Comparison of ENCODE assay signal across 20 cellular contexts in genomic region chr7:100786323-100786722, GRCh38. TPM values are rescaled to one million over a fixed set of nuclear protein-coding genes. Genes with fewer than 3 reads are reported as not detected.
A peak's percentile ranks its signal among the peaks of the same experiment; 100 is the strongest.
DNase-seq lines count a peak whose midpoint lies in the region; ATAC-seq, FAIRE-seq and TF ChIP-seq lines count a peak whose summit lies in the region.
"Had no signal": no experiment of that assay in that cellular context is flagged by ENCODE, and none has a peak within 500 bp of the region (broad histone marks: within the 10 kb centered on the region; RNA-seq: fewer than 3 reads in every experiment).

No MANE protein-coding gene starts in this region.

- no peak for FAIRE-seq in HepG2 (lab: Jason Lieb, UNC)
- FAIRE-seq: D721Med, GM19239 had no signal

- in situ Hi-C loops in HepG2 (cut with HindIII; ENCODE audit: extremely low pct_ligation_motif_present, low pct_unique_long_range_greater_than_20kb), result no loop called here

- H3K36me3 ChIP-seq in HepG2 (replicated peaks in 1 of 2; ENCODE audit: control insufficient read depth in 1 of 2, insufficient read depth in 2 of 2, low read length in 2 of 2), result no peaks in the 10 kb centered on the region
- no peaks in the 10 kb centered on the region for H3K36me3 ChIP-seq in right lobe of liver

- H3K4me1 Mint-ChIP-seq in WTC11 (peaks cover 18% of the 10 kb centered on the region), neural crest cell (no peaks in the 10 kb centered on the region)

- H3K27ac Mint-ChIP-seq in WTC11 (no peak overlapping the region), neural crest cell (ENCODE audit: unreplicated experiment) (peak overlapping the region; percentile 57)
- H3K27ac Mint-ChIP-seq: CD4-positive, alpha-beta memory T cell had no signal

- H3K27ac ChIP-seq in HepG2 (ENCODE audit: extremely low read length, insufficient read depth, low read length) (no peak overlapping the region), right lobe of liver (no peak overlapping the region)
- H3K27ac ChIP-seq: C4-2B had no signal

- no peak overlapping the region for H3K4me3 ChIP-seq in HepG2 (replicated peaks in 1 of 3; ENCODE audit: insufficient read depth in 1 of 3, low read depth in 2 of 3, low read length in 3 of 3)
- no peak overlapping the region for H3K4me3 ChIP-seq in right lobe of liver

- peaks cover 3% of the 10 kb centered on the region; the same call in 1 of the 2 replicates for H3K9me3 Mint-ChIP-seq in WTC11
- peaks cover 3% of the 10 kb centered on the region for H3K9me3 Mint-ChIP-seq in neural crest cell

- ATAC-seq in HepG2 (no peak), right lobe of liver (no peak), WTC11 (no peak), HG03039 (IDR thresholded peaks at IDR 0.05; ENCODE audit: unreplicated experiment) (no peak)

- no peak overlapping the region for H2AFZ ChIP-seq in HepG2 (ENCODE audit: low read length)

- intact Hi-C loops in HepG2 (cut with micrococcal nuclease; ENCODE audit: unreplicated experiment) (no loop called here), right lobe of liver (cut with DNase I) (no loop called here)

- no peak for TF ChIP-seq EP300 in HepG2 (IDR thresholded peaks at IDR 0.05; ENCODE audit: low read depth in 2 of 2, low read length in 2 of 2)
- TF ChIP-seq EP300 in HepG2 (CRISPR knock-in tag; IDR thresholded peaks at IDR 0.05; ENCODE audit: borderline replicate concordance), result no peak

- POLR2A ChIA-PET in HepG2 (lab: Yijun Ruan, JAX) (no interaction called here), WTC11 (lab: Charles Lee) (interaction anchor here (0.9 to 1.3 kb wide), 2 partner anchors 15 to 66 kb away, joined by 3 to 6 read pairs; partner anchors contain the start of gene SLC12A9)

- H3K4me3 Mint-ChIP-seq in WTC11 (no peak overlapping the region), neural crest cell (no peak overlapping the region)
- H3K4me3 Mint-ChIP-seq: CD4-positive, alpha-beta memory T cell had no signal

- no peak overlapping the region for H3K4me2 ChIP-seq in HepG2 (ENCODE audit: low read depth, low read length)

- TF ChIP-seq CTCF in HepG2 (CRISPR knock-in tag; IDR thresholded peaks at IDR 0.05) (no peak), right lobe of liver (IDR thresholded peaks at IDR 0.05) (no peak), WTC11 (IDR thresholded peaks at IDR 0.05) (no peak), neural crest cell (conservative IDR thresholded peaks at IDR 0.05) (no peak)

- no peaks in the 10 kb centered on the region for H4K20me1 ChIP-seq in HepG2 (ENCODE audit: insufficient read depth, low read length)

- H3K9me3 ChIP-seq in HepG2 (ENCODE audit: low read length) (peaks cover 5% of the 10 kb centered on the region; the same call in 1 of the 2 replicates), right lobe of liver (no peaks in the 10 kb centered on the region)

- H3K36me3 Mint-ChIP-seq in WTC11 (no peaks in the 10 kb centered on the region), neural crest cell (ENCODE audit: low read depth) (no peaks in the 10 kb centered on the region)
- H3K36me3 Mint-ChIP-seq: CD4-positive, alpha-beta memory T cell had no signal

- TF ChIP-seq RAD21 in HepG2 (CRISPR knock-in tag; IDR thresholded peaks at IDR 0.05), result no peak

- H3K9ac ChIP-seq in HepG2 (ENCODE audit: insufficient read depth, low read depth, low read length), result no peak overlapping the region

- CTCF ChIA-PET in HepG2 (lab: Yijun Ruan, JAX; ENCODE audit: low intra/inter-chr PET ratio, low total read pairs) (no interaction called here), WTC11 (lab: Charles Lee) (interaction anchor here (0.8 to 5.4 kb wide), 9 partner anchors 13 to 307 kb away, joined by 3 to 58 read pairs (median 3); partner anchors contain the start of genes POP7 and SLC12A9)

- TF ChIP-seq POLR2A in HepG2 (IDR thresholded peaks at IDR 0.05; ENCODE audit: insufficient read depth in 1 of 2, low read depth in 2 of 2, low read length in 2 of 2) (no peak), right lobe of liver (IDR thresholded peaks at IDR 0.05) (no peak)

- H3K79me2 ChIP-seq in HepG2 (ENCODE audit: insufficient read depth, low read length), result no peaks in the 10 kb centered on the region

- H3K27me3 Mint-ChIP-seq in WTC11 (ENCODE audit: low read depth) (peaks cover 5% of the 10 kb centered on the region; the same call in 1 of the 2 replicates), neural crest cell (ENCODE audit: low read depth) (no peaks in the 10 kb centered on the region)

- DNase-seq in HepG2 (ENCODE audit: low spot score), result no peak
- no peak for DNase-seq in right lobe of liver
- no peak for DNase-seq in WTC11 (ENCODE audit: low spot score)
- no peak for DNase-seq in neural crest cell (ENCODE audit: low read depth, low spot score)
- DNase-seq in activated naive CD4-positive, alpha-beta T cell treated with Interleukin-2 at 50 U/mL for 16 hours, result no peak
- DNase-seq in kidney tubule cell (ENCODE audit: low spot score), result no peak
- DNase-seq: 8988T; AML-193; CD4-positive, alpha-beta memory T cell; COR-L47; DMS153; DND-41; GF-D8; HCEC 1CT; IMR-90 had no signal

- H3K27me3 ChIP-seq in HepG2 (ENCODE audit: control insufficient read depth in 1 of 2, insufficient read depth in 2 of 2, low read length in 2 of 2) (no peaks in the 10 kb centered on the region), right lobe of liver (no peaks in the 10 kb centered on the region)

- BruUV-seq in HepG2 (replicated peaks; lab: Mats Ljungman, UMichigan), result no TSS peak

- 33% methylated on average over 1 of the region's 1 CpG for whole genome bisulfite sequencing in HepG2 (ENCODE audit: low lambda C conversion rate)
- WGBS in right lobe of liver (ENCODE audit: insufficient coverage, low coverage, low lambda C conversion rate, missing lambda C conversion rate), result 75% methylated on average over 1 of the region's 1 CpG

- peaks cover 6% of the 10 kb centered on the region; the same call in 1 of the 2 replicates for H3K4me1 ChIP-seq in HepG2 (ENCODE audit: insufficient read depth, low read length)
- H3K4me1 ChIP-seq in right lobe of liver, result no peaks in the 10 kb centered on the region

TF ChIP-seq in HepG2, 621 proteins besides CTCF, POLR2A, EP300 and RAD21 (continues in another document):
- TF ChIP-seq ZNF674 (CRISPR knock-in tag; IDR thresholded peaks at IDR 0.05; ENCODE audit: low read depth) (no peak), ZFP82 (CRISPR knock-in tag; IDR thresholded peaks at IDR 0.05; ENCODE audit: borderline replicate concordance) (no peak)

RNA-seq across cellular contexts. Expression of gene EPHB4, which starts 41.0 kb away (rescaled TPM):
- total RNA-seq in HepG2 (2016; rRNA removed; fragmentation: Illumina TruSeq; extraction: Trizol) (43.7 and 69.6 TPM in 2 replicates), right lobe of liver (10 to 100 TPM; 23.9 to 43.7 (median 36.8) TPM), WTC11 (2021) (99.7 to 120 TPM (median 104 TPM) in 3 replicates), neural crest cell (80.4 and 84.5 TPM in 2 replicates)
- total RNA-seq in HepG2 (2016; cell fraction: cytosol; rRNA removed; fragmentation: Illumina TruSeq; extraction: Trizol; ENCODE audit: low read depth), result 115 and 125 TPM in 2 replicates
- total RNA-seq in HepG2 (2016; cell fraction: insoluble cytoplasmic fraction; rRNA removed; fragmentation: Illumina TruSeq; extraction: Trizol), result 33.6 and 74.6 TPM in 2 replicates
- 93.1 and 103 TPM in 2 replicates for total RNA-seq in HepG2 (2016; cell fraction: membrane; rRNA removed; fragmentation: Illumina TruSeq; extraction: Trizol)
- 48.0 and 55.0 TPM in 2 replicates for total RNA-seq in HepG2 (2016; cell fraction: nucleus; rRNA removed; fragmentation: Illumina TruSeq; extraction: Trizol)
- 61.4 and 68.6 TPM in 2 replicates for polyA plus RNA-seq in HepG2 (2011; rRNA removed)
- polyA plus RNA-seq in HepG2 (2011; cell fraction: cytosol; rRNA removed), result 64.7 and 70.1 TPM in 2 replicates
- polyA plus RNA-seq in HepG2 (2011; cell fraction: nucleus; rRNA removed), result 67.4 and 70.1 TPM in 2 replicates
- 41.3 and 63.8 TPM in 2 replicates for polyA plus RNA-seq in HepG2 (2012)
- polyA plus RNA-seq in HepG2 (2016; cell fraction: cytosol; fragmentation: Illumina TruSeq; extraction: Trizol; ENCODE audit: low read depth), result 21.4 and 23.9 TPM in 2 replicates
- 33.0 and 43.1 TPM in 2 replicates for polyA plus RNA-seq in HepG2 (2016; cell fraction: insoluble cytoplasmic fraction; fragmentation: Illumina TruSeq; extraction: Trizol; ENCODE audit: low read depth)
- 52.7 and 65.5 TPM in 2 replicates for polyA plus RNA-seq in HepG2 (2016; cell fraction: membrane; fragmentation: Illumina TruSeq; extraction: Trizol; ENCODE audit: low read depth)
- 79.2 and 79.8 TPM in 2 replicates for polyA plus RNA-seq in HepG2 (2016; cell fraction: nucleus; fragmentation: Illumina TruSeq; extraction: Trizol; ENCODE audit: insufficient read depth, low read depth)
- polyA minus RNA-seq in HepG2 (2011; rRNA and poly(A)+ RNA removed; ENCODE audit: low replicate concordance), result 43.5 and 157 TPM in 2 replicates
- polyA minus RNA-seq in HepG2 (2011; cell fraction: cytosol; rRNA and poly(A)+ RNA removed), result 51.4 and 51.7 TPM in 2 replicates
- 43.1 and 44.5 TPM in 2 replicates for polyA minus RNA-seq in HepG2 (2011; cell fraction: nucleus; rRNA and poly(A)+ RNA removed)

RNA-seq across cellular contexts. Expression of gene ZAN, which starts 52.9 kb away (rescaled TPM):
- total RNA-seq in HepG2 (2016; rRNA removed; fragmentation: Illumina TruSeq; extraction: Trizol), result 0.02 and 0.08 TPM in 2 replicates
- total RNA-seq in HepG2 (2016; cell fraction: cytosol; rRNA removed; fragmentation: Illumina TruSeq; extraction: Trizol; ENCODE audit: low read depth), result 0.09 and 0.10 TPM in 2 replicates
- total RNA-seq in HepG2 (2016; cell fraction: insoluble cytoplasmic fraction; rRNA removed; fragmentation: Illumina TruSeq; extraction: Trizol), result 0.04 TPM in 2 replicates
- 0.03 and 0.06 TPM in 2 replicates for total RNA-seq in HepG2 (2016; cell fraction: membrane; rRNA removed; fragmentation: Illumina TruSeq; extraction: Trizol)
- total RNA-seq in HepG2 (2016; cell fraction: nucleus; rRNA removed; fragmentation: Illumina TruSeq; extraction: Trizol), result 0.06 TPM in 2 replicates
- 0.09 and 0.14 TPM in 2 replicates for polyA plus RNA-seq in HepG2 (2011; rRNA removed)
- 0.07 and 0.08 TPM in 2 replicates for polyA plus RNA-seq in HepG2 (2011; cell fraction: cytosol; rRNA removed)
- polyA plus RNA-seq in HepG2 (2011; cell fraction: nucleus; rRNA removed), result 0.55 and 0.66 TPM in 2 replicates
- polyA plus RNA-seq in HepG2 (2012), result 0.13 and 0.23 TPM in 2 replicates
- polyA plus RNA-seq in HepG2 (2016; cell fraction: cytosol; fragmentation: Illumina TruSeq; extraction: Trizol; ENCODE audit: low read depth), result 0.05 TPM in 2 replicates
- polyA plus RNA-seq in HepG2 (2016; cell fraction: insoluble cytoplasmic fraction; fragmentation: Illumina TruSeq; extraction: Trizol; ENCODE audit: low read depth), result 0.05 and 0.12 TPM in 2 replicates
- polyA plus RNA-seq in HepG2 (2016; cell fraction: membrane; fragmentation: Illumina TruSeq; extraction: Trizol; ENCODE audit: low read depth), result 0.07 and 0.08 TPM in 2 replicates
- polyA plus RNA-seq in HepG2 (2016; cell fraction: nucleus; fragmentation: Illumina TruSeq; extraction: Trizol; ENCODE audit: insufficient read depth, low read depth), result 0.44 and 0.63 TPM in 2 replicates
- polyA minus RNA-seq in HepG2 (2011; rRNA and poly(A)+ RNA removed; ENCODE audit: low replicate concordance), result 0.48 TPM in 1 of 2 replicates, not detected in the other
- 0.10 and 0.18 TPM in 2 replicates for polyA minus RNA-seq in HepG2 (2011; cell fraction: cytosol; rRNA and poly(A)+ RNA removed)
- 0.25 and 0.26 TPM in 2 replicates for polyA minus RNA-seq in HepG2 (2011; cell fraction: nucleus; rRNA and poly(A)+ RNA removed)
- total RNA-seq in right lobe of liver, result under 1 TPM in 2 of 6 experiments, not detected in 4; 0.02 to 0.31 TPM
- total RNA-seq in WTC11 (2021), result 0.02 to 0.07 TPM (median 0.02 TPM) in 3 replicates
- total RNA-seq in neural crest cell, result not detected in 2 replicates
- total RNA-seq: CD4-positive, alpha-beta memory T cell; H4; IMR-90 had no signal
- polyA plus RNA-seq: CD4-positive, alpha-beta memory T cell; IMR-90 had no signal

Comparison
In these comparisons a context has a peak if more than half of its experiments do, and no peak if none do; other contexts are left out.
1. Of the 50 proteins assayed by ChIP-seq in both HepG2 and WTC11: peak only in HepG2: none; only in WTC11: none; in both: ZNF121; in neither: 49.